Comparison of ENCODE assay signal across 8 cellular contexts in the genomic region with DNA sequence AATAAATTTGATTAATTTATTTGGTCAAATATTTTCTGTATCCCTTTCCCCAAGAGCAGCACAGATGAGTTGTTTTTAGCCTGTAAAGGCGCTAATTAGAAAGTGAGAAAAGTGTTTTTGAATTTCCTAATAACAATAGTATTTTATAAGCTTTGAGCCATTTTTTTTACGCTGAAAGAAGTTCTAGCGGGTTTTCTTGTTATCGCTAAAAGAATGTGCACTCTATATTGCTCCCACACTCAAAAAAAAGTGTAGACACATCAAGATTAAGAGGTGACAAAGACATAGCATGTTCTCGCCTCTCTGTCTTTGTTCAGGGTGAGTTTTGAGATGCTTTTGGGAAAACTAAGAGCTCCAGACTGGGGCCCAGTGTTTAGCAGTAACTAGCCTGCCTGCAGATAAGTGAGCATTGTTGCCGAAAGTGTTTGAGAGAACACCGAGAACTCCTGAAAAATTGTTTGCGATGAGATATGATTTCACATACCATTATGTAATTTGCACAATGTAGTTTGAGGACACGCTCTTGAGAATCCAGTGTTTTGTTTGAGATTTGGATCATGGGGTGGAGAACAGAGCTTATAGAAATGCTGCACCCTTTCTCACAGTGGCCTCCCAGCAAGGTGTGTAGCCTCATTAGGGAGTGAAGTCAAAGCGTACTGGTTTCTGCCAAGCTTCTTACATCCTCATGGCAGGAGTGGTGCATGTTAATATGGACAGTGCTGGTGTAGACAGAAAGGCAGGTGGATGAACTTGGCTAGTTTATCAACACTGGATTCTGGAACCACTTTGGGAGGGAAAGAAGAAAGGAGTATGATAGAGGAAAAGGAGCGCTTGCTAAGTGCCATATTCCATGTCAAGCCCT. TPM values are rescaled to one million over a fixed set of nuclear protein-coding genes. Genes with fewer than 3 reads are reported as not detected.
A peak's percentile ranks its signal among the peaks of the same experiment; 100 is the strongest.
DNase-seq lines count a peak whose midpoint lies in the region; ATAC-seq and TF ChIP-seq lines count a peak whose summit lies in the region.

No MANE protein-coding gene starts in this region.

- no peak for TF ChIP-seq EP300 in suprapubic skin (IDR thresholded peaks at IDR 0.05)

- intact Hi-C loops in left lung (cut with DNase I), result no loop called here
- intact Hi-C loops in mucosa of descending colon (cut with DNase I, micrococcal nuclease), result no loop called here
- intact Hi-C loops in adrenal gland (cut with DNase I), result loop anchor here in 1 of 2 donors (2.0 kb wide), 1 partner anchor 53 kb away; no protein-coding TSS in a partner anchor

- CTCF ChIA-PET in activated CD4-positive, alpha-beta T cell treated with anti-CD3 and anti-CD28 coated beads, Interleukin-2, amount 10 ng/mL, durations not matched to agents 7 days and 5 days (lab: Charles Lee), result interaction anchor here (0.9 to 2.6 kb wide), 3 partner anchors 13 to 57 kb away, joined by 3 to 11 read pairs (median 3); no protein-coding TSS in a partner anchor

- ATAC-seq in activated naive CD8-positive, alpha-beta T cell treated with anti-CD3 and anti-CD28 coated beads, Interleukin-2, amount 50 U/mL, for 24 hours, result no peak
- ATAC-seq in left lung (no peak), mucosa of descending colon (no peak)

- no peak overlapping the region for H3K27ac ChIP-seq in left lung
- H3K27ac ChIP-seq in suprapubic skin, result no peak overlapping the region
- peak overlapping the region in 1 of 5 donors; percentile 44 for H3K27ac ChIP-seq in adrenal gland

- no peak overlapping the region for H3K27ac Mint-ChIP-seq in activated CD4-positive, alpha-beta T cell treated with anti-CD3 and anti-CD28 coated beads, Interleukin-2, amount 10 ng/mL, durations not matched to agents 7 days and 5 days
- H3K27ac Mint-ChIP-seq in activated naive CD8-positive, alpha-beta T cell treated with anti-CD3 and anti-CD28 coated beads, Interleukin-2, amount 50 U/mL, for 24 hours, result no peak overlapping the region

- no peaks in the 10 kb centered on the region for H3K9me3 ChIP-seq in left lung
- H3K9me3 ChIP-seq in suprapubic skin, result no peaks in the 10 kb centered on the region
- H3K9me3 ChIP-seq in mucosa of descending colon, result no peaks in the 10 kb centered on the region
- no peaks in the 10 kb centered on the region for H3K9me3 ChIP-seq in adrenal gland (replicated peaks in 1 of 3)

- no peaks in the 10 kb centered on the region for H3K36me3 Mint-ChIP-seq in activated CD4-positive, alpha-beta T cell treated with anti-CD3 and anti-CD28 coated beads, Interleukin-2, amount 10 ng/mL, durations not matched to agents 7 days and 5 days (ENCODE audit: low read depth)
- no peaks in the 10 kb centered on the region for H3K36me3 Mint-ChIP-seq in activated naive CD8-positive, alpha-beta T cell treated with anti-CD3 and anti-CD28 coated beads, Interleukin-2, amount 50 U/mL, for 24 hours (ENCODE audit: low read depth)

- peaks cover 35% of the 10 kb centered on the region for H3K4me1 Mint-ChIP-seq in activated CD4-positive, alpha-beta T cell treated with anti-CD3 and anti-CD28 coated beads, Interleukin-2, amount 10 ng/mL, durations not matched to agents 7 days and 5 days
- peaks cover 33% of the 10 kb centered on the region for H3K4me1 Mint-ChIP-seq in activated naive CD8-positive, alpha-beta T cell treated with anti-CD3 and anti-CD28 coated beads, Interleukin-2, amount 50 U/mL, for 24 hours

- peaks cover 7 to 49% of the 10 kb centered on the region in 2 donors for H3K27me3 ChIP-seq in left lung
- H3K27me3 ChIP-seq in suprapubic skin, result no peaks in the 10 kb centered on the region
- no peaks in the 10 kb centered on the region for H3K27me3 ChIP-seq in adrenal gland

- H3K4me3 ChIP-seq in left lung (peak overlapping the region; percentile 51 to 60), suprapubic skin (peak overlapping the region; percentile 81), mucosa of descending colon (no peak overlapping the region), adrenal gland (peak overlapping the region in 2 of 4 donors; percentile 83 to 93)

- 66% methylated on average over 11 of the region's 11 CpGs for WGBS in suprapubic skin
- WGBS in adrenal gland, 4 donors, result 68 to 79% (median 75%) methylated on average over 11 of the region's 11 CpGs

- peak overlapping the region; percentile 79 for H3K4me3 Mint-ChIP-seq in activated CD4-positive, alpha-beta T cell treated with anti-CD3 and anti-CD28 coated beads, Interleukin-2, amount 10 ng/mL, durations not matched to agents 7 days and 5 days
- H3K4me3 Mint-ChIP-seq in activated naive CD8-positive, alpha-beta T cell treated with anti-CD3 and anti-CD28 coated beads, Interleukin-2, amount 50 U/mL, for 24 hours, result peak overlapping the region; percentile 78

- H3K4me1 ChIP-seq in left lung (peaks cover 4 to 34% of the 10 kb centered on the region in 2 donors), suprapubic skin (peaks cover 33% of the 10 kb centered on the region), mucosa of descending colon (ENCODE audit: low read depth) (peaks cover 4% of the 10 kb centered on the region), adrenal gland (replicated peaks in 1 of 2) (peaks cover 6 to 27% of the 10 kb centered on the region in 2 donors)

- no peak for TF ChIP-seq POLR2A in suprapubic skin (IDR thresholded peaks at IDR 0.05)
- TF ChIP-seq POLR2A in adrenal gland (IDR thresholded peaks at IDR 0.05), result no peak

- POLR2A ChIA-PET in activated CD4-positive, alpha-beta T cell treated with anti-CD3 and anti-CD28 coated beads, Interleukin-2, amount 10 ng/mL, durations not matched to agents 7 days and 5 days (lab: Charles Lee), result no interaction called here

- no peaks in the 10 kb centered on the region for H3K9me3 Mint-ChIP-seq in activated CD4-positive, alpha-beta T cell treated with anti-CD3 and anti-CD28 coated beads, Interleukin-2, amount 10 ng/mL, durations not matched to agents 7 days and 5 days
- H3K9me3 Mint-ChIP-seq in activated naive CD8-positive, alpha-beta T cell treated with anti-CD3 and anti-CD28 coated beads, Interleukin-2, amount 50 U/mL, for 24 hours, result no peaks in the 10 kb centered on the region

- H3K36me3 ChIP-seq in left lung (no peaks in the 10 kb centered on the region), suprapubic skin (no peaks in the 10 kb centered on the region), mucosa of descending colon (ENCODE audit: low read depth) (no peaks in the 10 kb centered on the region), adrenal gland (replicated peaks in 1 of 2) (no peaks in the 10 kb centered on the region)

- peaks cover 35% of the 10 kb centered on the region for H3K27me3 Mint-ChIP-seq in activated CD4-positive, alpha-beta T cell treated with anti-CD3 and anti-CD28 coated beads, Interleukin-2, amount 10 ng/mL, durations not matched to agents 7 days and 5 days
- H3K27me3 Mint-ChIP-seq in activated naive CD8-positive, alpha-beta T cell treated with anti-CD3 and anti-CD28 coated beads, Interleukin-2, amount 50 U/mL, for 24 hours, result peaks cover 43% of the 10 kb centered on the region

- TF ChIP-seq CTCF in left lung (IDR thresholded peaks at IDR 0.05) (no peak), suprapubic skin (IDR thresholded peaks at IDR 0.05) (no peak), mucosa of descending colon (IDR thresholded peaks at IDR 0.05) (no peak), adrenal gland (IDR thresholded peaks at IDR 0.05) (no peak)

- no peak for DNase-seq in activated CD4-positive, alpha-beta T cell treated with anti-CD3 and anti-CD28 coated beads, Interleukin-2, amount 10 ng/mL, durations not matched to agents 7 days and 5 days
- DNase-seq in activated CD4-positive, alpha-beta T cell treated with anti-CD3 and anti-CD28 coated beads for 48 hours, result no peak
- no peak for DNase-seq in activated naive CD8-positive, alpha-beta T cell treated with anti-CD3 and anti-CD28 coated beads, Interleukin-2, amount 50 U/mL, for 24 hours
- DNase-seq in left lung (no peak), suprapubic skin (ENCODE audit: low spot score in 2 of 2) (no peak), mucosa of descending colon (no peak), adrenal gland (no peak)
- DNase-seq in activated CD4-positive, alpha-beta T cell treated with anti-CD3 and anti-CD28 coated beads, Interleukin-2, amount 50 U/mL, for 48 hours, result no peak

RNA-seq across cellular contexts. Expression of a gene that starts 1.5 kb away (rescaled TPM):
- 1 to 10 TPM; 5.9 to 7.3 TPM for total RNA-seq in activated CD4-positive, alpha-beta T cell treated with anti-CD3 and anti-CD28 coated beads, Interleukin-2, amount 10 ng/mL, durations not matched to agents 7 days and 5 days
- 10 to 100 TPM; 21.2 to 29.4 TPM for total RNA-seq in left lung
- total RNA-seq in suprapubic skin, result 10 to 100 TPM; 33.8 to 48.6 (median 45.7) TPM
- total RNA-seq in mucosa of descending colon, result 1 to 10 TPM; 3.1 to 6.5 (median 4.6) TPM
- total RNA-seq in adrenal gland, result 10 to 100 TPM; 12.7 to 60.5 (median 42.9) TPM
- polyA plus RNA-seq in adrenal gland, result 10 to 100 TPM in 1 of 3 donors, 1 to 10 TPM in 2; 6.0 to 21.1 (median 6.7) TPM
